8 cellular contexts compared by ENCODE assay signal in the genomic region with DNA sequence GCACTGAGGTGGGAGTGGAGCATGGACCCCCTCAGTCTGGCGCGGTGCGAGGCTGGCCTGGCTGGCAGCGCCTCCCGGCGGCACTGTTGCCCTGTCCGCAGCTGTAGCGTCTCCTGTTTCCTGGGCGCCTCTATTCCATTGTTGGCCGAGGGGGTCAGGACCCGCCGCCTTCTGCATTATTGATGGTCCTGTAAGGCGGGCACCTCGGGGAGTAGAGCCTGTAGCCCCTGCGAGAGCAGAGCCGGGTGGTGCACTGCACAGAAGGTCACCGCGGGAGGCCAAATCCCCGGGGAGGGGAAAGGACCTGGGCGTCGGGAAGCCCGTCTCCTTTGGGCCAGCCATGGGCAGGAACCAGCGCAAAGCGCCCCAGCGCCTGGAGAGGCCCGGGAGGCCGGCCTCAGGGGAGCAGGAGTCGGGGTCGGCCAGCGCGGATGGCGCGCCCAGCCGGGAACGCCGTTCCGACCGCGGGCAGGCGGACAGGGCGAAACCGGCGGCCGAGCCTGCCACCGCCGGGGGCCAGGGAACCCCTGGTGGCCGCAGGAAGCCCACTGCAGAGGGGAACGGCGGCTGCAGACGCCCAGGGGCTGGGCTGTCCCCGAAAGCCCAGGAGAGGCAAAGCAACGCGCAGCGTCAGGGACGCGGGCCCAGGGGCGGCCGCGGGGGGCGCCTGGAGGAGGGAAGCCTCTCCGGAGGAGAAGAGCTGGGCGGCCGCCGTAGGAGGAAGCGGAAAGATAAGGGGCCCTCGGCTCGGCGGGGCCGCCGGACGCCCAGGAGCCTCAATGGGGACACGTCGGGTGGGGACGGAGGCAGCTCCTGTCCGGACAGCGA. TPM values are rescaled to one million over a fixed set of nuclear protein-coding genes. Genes with fewer than 3 reads are reported as not detected.
DNase-seq lines count a peak whose midpoint lies in the region; ATAC-seq and TF ChIP-seq lines count a peak whose summit lies in the region.

A gene (plus strand): TSS at position 83 of the 828 bp plus-strand sequence. CDS start 258 bp downstream, at position 341.

- CTCF ChIA-PET in HEK293T (lab: Yijun Ruan, JAX): interaction anchor here (0.6 kb wide), 1 partner anchor 355 kb away, joined by 4 read pairs; no protein-coding TSS in a partner anchor

- POLR2A ChIA-PET in HEK293T (lab: Yijun Ruan, JAX): interaction anchor here (1.0 to 1.2 kb wide), 2 partner anchors 10 to 13 kb away, joined by 3 to 4 read pairs; no protein-coding TSS in a partner anchor

- peaks cover 2% of the 10 kb centered on the region for H3K27me3 ChIP-seq in GM06990 (replicated peaks; ENCODE audit: control insufficient read depth, insufficient read depth, low read length)

- H3K4me3 ChIP-seq in GM06990 (replicated peaks; ENCODE audit: low read depth, low read length): no peak within 1 kb of the TSS

- H3K36me3 Mint-ChIP-seq in effector memory CD8-positive, alpha-beta T cell (ENCODE audit: insufficient read depth): peaks cover 10% of the 10 kb centered on the region

- H3K4me1 Mint-ChIP-seq in effector memory CD8-positive, alpha-beta T cell (ENCODE audit: low read depth in 2 of 2): peaks cover 5 to 17% of the 10 kb centered on the region in 2 donors

- H3K36me3 ChIP-seq in GM06990 (ENCODE audit: control insufficient read depth, insufficient read depth, low read length): no peaks in the 10 kb centered on the region

- peak; percentile 47 for ATAC-seq in effector memory CD8-positive, alpha-beta T cell (replicated peaks)
- no peak for ATAC-seq in HG03108 (IDR thresholded peaks at IDR 0.05; ENCODE audit: unreplicated experiment)

- TF ChIP-seq CTCF in GM06990 (IDR thresholded peaks at IDR 0.05; ENCODE audit: insufficient read depth, low read length, poor library complexity, severe bottlenecking): peak; percentile 37

- DNase-seq in GM06990 (ENCODE audit: extremely low read depth, insufficient read length): no peak
- peak; percentile 25 for DNase-seq in NCI-H2171 (lab: John Stamatoyannopoulos, UW)
- peak; percentile 40 to 44 for DNase-seq in activated CD8-positive, alpha-beta memory T cell treated with anti-CD3 and anti-CD28 coated beads for 4 hours (ENCODE audit: low read depth in 2 of 2)
- DNase-seq in effector memory CD8-positive, alpha-beta T cell: peak; percentile 42 to 56 (median 46)
- peak; percentile 43 for DNase-seq in mucosa of gallbladder (ENCODE audit: low spot score)
- DNase-seq in stimulated activated CD8-positive, alpha-beta memory T cell treated with anti-CD3 and anti-CD28 coated beads, Interleukin-7, amount 100 ng/mL, for 1 hour (ENCODE audit: low read depth in 2 of 2): peak; percentile 30 to 37
- no peak for DNase-seq in HEK293T (ENCODE audit: extremely low spot score)

- H3K4me3 Mint-ChIP-seq in effector memory CD8-positive, alpha-beta T cell: peak within 1 kb of the TSS; percentile 74 to 76

- no peaks in the 10 kb centered on the region for H3K27me3 Mint-ChIP-seq in effector memory CD8-positive, alpha-beta T cell

- H3K27ac Mint-ChIP-seq in effector memory CD8-positive, alpha-beta T cell: peak within 1 kb of the TSS; percentile 19 to 55

- no peaks in the 10 kb centered on the region for H3K9me3 Mint-ChIP-seq in effector memory CD8-positive, alpha-beta T cell

TF ChIP-seq in HEK293T, 16 proteins besides CTCF, POLR2A, EP300 and RAD21:
- TF ChIP-seq FOXA1 (IDR thresholded peaks at IDR 0.05): no peak
- no peak for TF ChIP-seq SP1 (IDR thresholded peaks at IDR 0.05)
- no peak for TF ChIP-seq ARNT (IDR thresholded peaks at IDR 0.05)
- no peak for TF ChIP-seq ELF4 (IDR thresholded peaks at IDR 0.05)
- TF ChIP-seq LEF1 (IDR thresholded peaks at IDR 0.05; ENCODE audit: borderline replicate concordance): no peak
- no peak for TF ChIP-seq SUZ12 (IDR thresholded peaks at IDR 0.05)
- no peak for TF ChIP-seq NFRKB (IDR thresholded peaks at IDR 0.05)
- no peak for TF ChIP-seq L3MBTL2 (conservative IDR thresholded peaks at IDR 0.05)
- no peak for TF ChIP-seq ZNF384 (IDR thresholded peaks at IDR 0.05)
- TF ChIP-seq, protein P1, sequence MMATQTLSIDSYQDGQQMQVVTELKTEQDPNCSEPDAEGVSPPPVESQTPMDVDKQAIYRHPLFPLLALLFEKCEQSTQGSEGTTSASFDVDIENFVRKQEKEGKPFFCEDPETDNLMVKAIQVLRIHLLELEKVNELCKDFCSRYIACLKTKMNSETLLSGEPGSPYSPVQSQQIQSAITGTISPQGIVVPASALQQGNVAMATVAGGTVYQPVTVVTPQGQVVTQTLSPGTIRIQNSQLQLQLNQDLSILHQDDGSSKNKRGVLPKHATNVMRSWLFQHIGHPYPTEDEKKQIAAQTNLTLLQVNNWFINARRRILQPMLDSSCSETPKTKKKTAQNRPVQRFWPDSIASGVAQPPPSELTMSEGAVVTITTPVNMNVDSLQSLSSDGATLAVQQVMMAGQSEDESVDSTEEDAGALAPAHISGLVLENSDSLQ (IDR thresholded peaks at IDR 0.05): no peak
- no peak for TF ChIP-seq FOXK2 (IDR thresholded peaks at IDR 0.05)
TF ChIP-seq in HEK293T: peak in this region for 0.

RNA-seq across cellular contexts. Expression of the gene that starts here (rescaled TPM):
- 434 TPM for total RNA-seq in mucosa of gallbladder

Comparison
In these comparisons a context has a peak if more than half of its experiments do, and no peak if none do; other contexts are left out.
1. DNase-seq: peak in NCI-H2171 (single experiment), activated CD8-positive, alpha-beta memory T cell treated with anti-CD3 and anti-CD28 coated beads for 4 hours (2 of 2), effector memory CD8-positive, alpha-beta T cell (3 of 3), mucosa of gallbladder (single experiment) and stimulated activated CD8-positive, alpha-beta memory T cell treated with anti-CD3 and anti-CD28 coated beads, Interleukin-7, amount 100 ng/mL, for 1 hour (2 of 2); none in GM06990 (single experiment) and HEK293T (single experiment).